16 cellular contexts compared by ENCODE assay signal in the genomic region with DNA sequence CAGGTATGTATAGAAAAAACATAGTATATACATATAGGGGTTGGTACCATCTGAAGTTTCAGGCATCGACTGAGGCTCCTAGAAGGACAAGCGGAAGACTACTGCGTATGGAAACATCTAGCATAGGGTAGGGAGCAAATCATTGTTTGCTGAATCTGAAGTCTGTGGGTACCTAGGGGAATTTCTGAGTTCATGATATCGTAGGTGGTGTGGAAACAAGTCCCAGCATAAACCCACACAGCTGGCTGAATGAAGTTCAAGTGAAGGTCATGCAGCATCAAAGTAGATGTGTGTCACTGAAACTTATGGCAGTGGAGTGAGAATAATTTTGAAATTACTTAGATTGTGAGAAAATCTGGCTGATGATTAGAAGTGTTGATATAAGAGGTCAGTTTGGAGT. TPM values are rescaled to one million over a fixed set of nuclear protein-coding genes. Genes with fewer than 3 reads are reported as not detected.
DNase-seq lines count a peak whose midpoint lies in the region; ATAC-seq, FAIRE-seq and TF ChIP-seq lines count a peak whose summit lies in the region.
"Had no signal": no experiment of that assay in that cellular context is flagged by ENCODE, and none has a peak within 500 bp of the region (broad histone marks: within the 10 kb centered on the region; RNA-seq: fewer than 3 reads in every experiment).

No MANE protein-coding gene starts in this region.

- no CpG with 5 or more reads among the region's 4 CpGs for WGBS in H9 (ENCODE audit: extremely low coverage, insufficient read length, low lambda C conversion rate)

- no peak overlapping the region for H2BK15ac ChIP-seq in H9 (ENCODE audit: low read depth, low read length)

- no peaks in the 10 kb centered on the region for H3K9me3 Mint-ChIP-seq in CD4-positive, alpha-beta T cell
- H3K9me3 Mint-ChIP-seq in activated naive CD4-positive, alpha-beta T cell treated with anti-CD3 and anti-CD28 coated beads, Interleukin-2, amount 50 U/mL, for 72 hours = no peaks in the 10 kb centered on the region
- H3K9me3 Mint-ChIP-seq in H9 = no peaks in the 10 kb centered on the region; a peak in 1 of 5 replicates
- H3K9me3 Mint-ChIP-seq: GM23338 had no signal

- H2BK20ac ChIP-seq in H9 (ENCODE audit: low read depth, low read length, poor library complexity, severe bottlenecking) = no peak overlapping the region

- intact Hi-C loops in CD4-positive, alpha-beta T cell (cut with DNase I, micrococcal nuclease) = no loop called here

- POLR2A ChIA-PET in CD4-positive, alpha-beta T cell (lab: Charles Lee) = interaction anchor here (1.2 kb wide), 1 partner anchor 11 kb away, joined by 3 read pairs; no protein-coding TSS in a partner anchor

- FAIRE-seq in GM12892 (lab: Jason Lieb, UNC) = no peak

- peaks cover 6% of the 10 kb centered on the region for H3K4me1 ChIP-seq in H9 (ENCODE audit: insufficient read depth, low read length)
- H3K4me1 ChIP-seq: uterus had no signal

- H2AK5ac ChIP-seq in H9 (ENCODE audit: insufficient read length, low read length) = no peak overlapping the region

- H3K23me2 ChIP-seq in H9 (ENCODE audit: insufficient read length, low read depth, low read length, poor library complexity, severe bottlenecking) = no peaks in the 10 kb centered on the region

- H3K27ac Mint-ChIP-seq in CD4-positive, alpha-beta T cell = peak overlapping the region; percentile 28
- H3K27ac Mint-ChIP-seq in activated naive CD4-positive, alpha-beta T cell treated with anti-CD3 and anti-CD28 coated beads, Interleukin-2, amount 50 U/mL, for 72 hours = no peak overlapping the region
- peak overlapping the region in 1 of 3 experiments; percentile 34; a peak in 2 of 7 replicates for H3K27ac Mint-ChIP-seq in H9

- no peaks in the 10 kb centered on the region for H3K9me3 ChIP-seq in CD4-positive, alpha-beta T cell (ENCODE audit: control insufficient read depth, low read length)
- no peaks in the 10 kb centered on the region for H3K9me3 ChIP-seq in H9 (ENCODE audit: control insufficient read depth, low read depth, low read length)
- H3K9me3 ChIP-seq: MG63, uterus had no signal

- H4K20me1 ChIP-seq in H9 (ENCODE audit: control insufficient read depth, insufficient read depth, insufficient read length) = no peaks in the 10 kb centered on the region

- no peaks in the 10 kb centered on the region for H3K36me3 Mint-ChIP-seq in CD4-positive, alpha-beta T cell (ENCODE audit: low read depth)
- no peaks in the 10 kb centered on the region for H3K36me3 Mint-ChIP-seq in activated naive CD4-positive, alpha-beta T cell treated with anti-CD3 and anti-CD28 coated beads, Interleukin-2, amount 50 U/mL, for 72 hours
- H3K36me3 Mint-ChIP-seq in H9 (ENCODE audit: insufficient read depth in 1 of 3, low read depth in 3 of 3) = peaks cover 22 to 37% (median 23%) of the 10 kb centered on the region in 3 experiments; a peak in 6 of 7 replicates

- no peak overlapping the region for H3K56ac ChIP-seq in H9 (ENCODE audit: insufficient read length, low read depth, low read length)

- H2BK120ac ChIP-seq in H9 (ENCODE audit: low read depth, low read length, poor library complexity, severe bottlenecking) = no peak overlapping the region

- no peak overlapping the region for H4K8ac ChIP-seq in H9 (replicated peaks; ENCODE audit: insufficient read length, low read depth, low read length)

- H3K18ac ChIP-seq in H9 (ENCODE audit: insufficient read length, low read depth, low read length) = no peak overlapping the region

- H3K23ac ChIP-seq in H9 (ENCODE audit: insufficient read length, low read depth, low read length) = no peak overlapping the region

- no peak overlapping the region for H4K91ac ChIP-seq in H9 (ENCODE audit: insufficient read length, low read depth, low read length)

- ATAC-seq in CD4-positive, alpha-beta T cell (ENCODE audit: poor library complexity) = peak; percentile 84
- ATAC-seq in activated naive CD4-positive, alpha-beta T cell treated with anti-CD3 and anti-CD28 coated beads, Interleukin-2, amount 50 U/mL, for 72 hours = peak; percentile 77 to 88
- ATAC-seq: GM23338 had no signal

- no peak for TF ChIP-seq POLR2A in GM12892 (IDR thresholded peaks at IDR 0.05; ENCODE audit: low read depth, low read length)

- no peak overlapping the region for H3K14ac ChIP-seq in H9 (ENCODE audit: insufficient read depth, low read length)

- H3K27ac ChIP-seq in CD4-positive, alpha-beta T cell (ENCODE audit: low read depth, low read length) = no peak overlapping the region
- no peak overlapping the region for H3K27ac ChIP-seq in H9 (ENCODE audit: insufficient read length, low read depth, low read length)
- H3K27ac ChIP-seq: uterus had no signal

- no peak overlapping the region for H3K4me3 Mint-ChIP-seq in CD4-positive, alpha-beta T cell
- H3K4me3 Mint-ChIP-seq in H9 = no peak overlapping the region
- H3K4me3 Mint-ChIP-seq: GM23338 had no signal

- no peak for DNase-seq in CD4-positive, alpha-beta T cell
- DNase-seq in GM20000 (ENCODE audit: low spot score) (peak; percentile 12), pons (ENCODE audit: low spot score) (peak; percentile 9), RKO (ENCODE audit: low spot score) (no peak), GM12892 (ENCODE audit: insufficient read length) (no peak), H9 (no peak)
- no peak for DNase-seq in activated naive CD4-positive, alpha-beta T cell treated with anti-CD3 and anti-CD28 coated beads, Interleukin-2, amount 50 U/mL, for 72 hours (ENCODE audit: low spot score in 2 of 2)
- DNase-seq in effector CD8-positive, alpha-beta T cell (lab: John Stamatoyannopoulos, UW) = no peak
- DNase-seq: activated gamma-delta T cell treated with Interleukin-2 at 50 U/mL for 16 hours, DMS 273 treated with DMSO at 0.1 percent for 48 hours, foreskin melanocyte, mesendoderm, MG63, NCI-H2029 treated with DMSO at 0.1 percent for 48 hours, uterus had no signal

- H2BK12ac ChIP-seq in H9 (ENCODE audit: insufficient read length, low read depth, low read length) = no peak overlapping the region

- CTCF ChIA-PET in CD4-positive, alpha-beta T cell (lab: Charles Lee) = no interaction called here

- H3K4ac ChIP-seq in H9 (ENCODE audit: low read depth, low read length) = no peak overlapping the region

- no peak overlapping the region for H3T11ph ChIP-seq in H9 (ENCODE audit: low read length)

- peaks cover 19% of the 10 kb centered on the region for H3K4me1 Mint-ChIP-seq in CD4-positive, alpha-beta T cell (ENCODE audit: low read depth)
- peaks cover 22 to 32% of the 10 kb centered on the region in 2 experiments for H3K4me1 Mint-ChIP-seq in H9

- peaks cover 6% of the 10 kb centered on the region for H3K79me1 ChIP-seq in H9 (ENCODE audit: insufficient read depth, low read depth, low read length, poor library complexity, severe bottlenecking)

- no peak overlapping the region for H2AFZ ChIP-seq in H9 (ENCODE audit: low read length)
- H2AFZ ChIP-seq: GM23338 had no signal

- no peak for TF ChIP-seq CTCF in CD4-positive, alpha-beta T cell (IDR thresholded peaks at IDR 0.05)
- no peak for TF ChIP-seq CTCF in GM20000 (IDR thresholded peaks at IDR 0.05; ENCODE audit: extremely low read depth, missing control alignments)
- TF ChIP-seq CTCF in H9 (conservative IDR thresholded peaks at IDR 0.05) = no peak

- no peak overlapping the region for H4K5ac ChIP-seq in H9 (ENCODE audit: insufficient read length, low read depth, low read length)

- H2BK5ac ChIP-seq in H9 (ENCODE audit: insufficient read length, low read length) = no peak overlapping the region

- H3K27me3 Mint-ChIP-seq in CD4-positive, alpha-beta T cell = no peaks in the 10 kb centered on the region
- no peaks in the 10 kb centered on the region for H3K27me3 Mint-ChIP-seq in H9 (ENCODE audit: low read depth)

- no peaks in the 10 kb centered on the region for H3K27me3 ChIP-seq in CD4-positive, alpha-beta T cell (ENCODE audit: control insufficient read depth, insufficient read depth, low read length)
- H3K27me3 ChIP-seq in H9 (ENCODE audit: insufficient read depth, low read length) = no peaks in the 10 kb centered on the region
- H3K27me3 ChIP-seq: uterus had no signal

- H3K4me2 ChIP-seq in H9 (ENCODE audit: insufficient read depth, insufficient read length, low read length) = no peak overlapping the region
- H3K4me2 ChIP-seq: GM23338 had no signal

- H3K9ac ChIP-seq in H9 (ENCODE audit: extremely low read depth, insufficient read length, low read length) = no peak overlapping the region

- peaks cover 4% of the 10 kb centered on the region; the same call in 1 of the 2 replicates for H3K79me2 ChIP-seq in H9 (ENCODE audit: insufficient read depth, low read length)

RNA-seq across cellular contexts. Expression of a gene that starts 39.4 kb away (rescaled TPM):
- under 1 TPM; 0.45 to 0.49 TPM for total RNA-seq in CD4-positive, alpha-beta T cell
- 1 to 10 TPM; 1.3 to 2.7 TPM for total RNA-seq in activated naive CD4-positive, alpha-beta T cell treated with anti-CD3 and anti-CD28 coated beads, Interleukin-2, amount 50 U/mL, for 72 hours
- 0.34 TPM for polyA plus RNA-seq in GM12892 (2012; ENCODE audit: missing spikeins)
- 50.2 and 51.1 TPM in 2 replicates for total RNA-seq in H9 (2021)

Comparison
In these comparisons a context has a peak if more than half of its experiments do, and no peak if none do; other contexts are left out.
1. DNase-seq: peak in GM20000 (single experiment) and pons (single experiment); none in CD4-positive, alpha-beta T cell (0 of 10), activated naive CD4-positive, alpha-beta T cell treated with anti-CD3 and anti-CD28 coated beads, Interleukin-2, amount 50 U/mL, for 72 hours (0 of 2), effector CD8-positive, alpha-beta T cell (single experiment), RKO (single experiment), GM12892 (single experiment) and H9 (single experiment).
2. RNA of a gene that starts 39.4 kb away (total RNA-seq): 50.2 to 51.1 TPM in H9; 1.3 to 2.7 TPM in activated naive CD4-positive, alpha-beta T cell treated with anti-CD3 and anti-CD28 coated beads, Interleukin-2, amount 50 U/mL, for 72 hours and 0.45 to 0.49 TPM in CD4-positive, alpha-beta T cell; every median in the first group is over 10 times any median in the second.